ENCODE assay signal across 8 cellular contexts in genomic region chr17:67441052-67441738, GRCh38.
DNase-seq lines count a peak whose midpoint lies in the region; ATAC-seq and TF ChIP-seq lines count a peak whose summit lies in the region.

No MANE protein-coding gene starts in this region.

- CTCF ChIA-PET in CD4-positive, alpha-beta T cell (lab: Charles Lee): interaction anchor here (0.9 to 5.6 kb wide), 16 partner anchors 9 to 66 kb away, joined by 3 to 80 read pairs (median 7); partner anchors contain the start of gene PITPNC1

- H3K27me3 ChIP-seq in CD4-positive, alpha-beta T cell (ENCODE audit: control insufficient read depth, insufficient read depth, low read length): no peaks in the 10 kb centered on the region
- no peaks in the 10 kb centered on the region for H3K27me3 ChIP-seq in esophagus squamous epithelium
- H3K27me3 ChIP-seq in rectal smooth muscle tissue (ENCODE audit: control insufficient read depth, insufficient read depth, low read length): no peaks in the 10 kb centered on the region
- no peaks in the 10 kb centered on the region for H3K27me3 ChIP-seq in tibial nerve

- WGBS in esophagus squamous epithelium, 2 donors: 45 to 64% methylated on average over 13 to 15 of the region's 15 CpGs
- 47 to 54% methylated on average over 15 of the region's 15 CpGs for WGBS in tibial nerve, 2 donors

- no peak overlapping the region for H3K9ac ChIP-seq in rectal smooth muscle tissue (ENCODE audit: low read length)

- peak overlapping the region; percentile 80 for H3K4me3 Mint-ChIP-seq in CD4-positive, alpha-beta T cell

- intact Hi-C loops in CD4-positive, alpha-beta T cell (cut with DNase I, micrococcal nuclease): loop anchor here (1.0 to 2.0 kb wide), 5 partner anchors 11 to 62 kb away; no protein-coding TSS in a partner anchor
- intact Hi-C loops in esophagus squamous epithelium (cut with DNase I): no loop called here

- TF ChIP-seq CTCF in CD4-positive, alpha-beta T cell (IDR thresholded peaks at IDR 0.05): no peak
- TF ChIP-seq CTCF in esophagus squamous epithelium (IDR thresholded peaks at IDR 0.05) (no peak), tibial nerve (IDR thresholded peaks at IDR 0.05) (no peak)

- no peak for TF ChIP-seq EP300 in tibial nerve (IDR thresholded peaks at IDR 0.05)

- H3K4me1 ChIP-seq in esophagus squamous epithelium (peaks cover 0 to 44% (median 9%) of the 10 kb centered on the region in 3 donors), rectal smooth muscle tissue (ENCODE audit: control insufficient read depth, insufficient read depth, low read length) (no peaks in the 10 kb centered on the region), tibial nerve (no peaks in the 10 kb centered on the region)

- peak; percentile 65 to 80 (median 77) for DNase-seq in CD4-positive, alpha-beta T cell
- DNase-seq in NAMALWA (ENCODE audit: low spot score) (peak; percentile 40), esophagus squamous epithelium (lab: John Stamatoyannopoulos, UW) (no peak), HPDE6-E6E7 (ENCODE audit: extremely low spot score) (no peak), tibial nerve (ENCODE audit: low spot score in 2 of 2) (no peak), NCI-H446 treated with DMSO at 0.1 percent for 48 hours (lab: John Stamatoyannopoulos, UW) (no peak)
- peak; percentile 49 to 73 for DNase-seq in activated CD8-positive, alpha-beta memory T cell treated with anti-CD3 and anti-CD28 coated beads for 1 hour (ENCODE audit: extremely low read depth in 1 of 2, low read depth in 1 of 2)

- H3K36me3 Mint-ChIP-seq in CD4-positive, alpha-beta T cell (ENCODE audit: low read depth): peaks cover 14% of the 10 kb centered on the region

- peak; percentile 86 for ATAC-seq in CD4-positive, alpha-beta T cell (ENCODE audit: poor library complexity)

- no peaks in the 10 kb centered on the region for H3K9me3 Mint-ChIP-seq in CD4-positive, alpha-beta T cell

- H3K27ac ChIP-seq in CD4-positive, alpha-beta T cell (ENCODE audit: low read depth, low read length): peak overlapping the region; percentile 93
- peak overlapping the region; percentile 27 to 79 (median 67) for H3K27ac ChIP-seq in esophagus squamous epithelium
- H3K27ac ChIP-seq in rectal smooth muscle tissue (ENCODE audit: low read depth, low read length): no peak overlapping the region
- peak overlapping the region in 1 of 4 donors; percentile 75 for H3K27ac ChIP-seq in tibial nerve

- no peaks in the 10 kb centered on the region for H3K36me3 ChIP-seq in esophagus squamous epithelium
- no peaks in the 10 kb centered on the region for H3K36me3 ChIP-seq in rectal smooth muscle tissue (ENCODE audit: control insufficient read depth, insufficient read depth, low read length)
- no peaks in the 10 kb centered on the region for H3K36me3 ChIP-seq in tibial nerve

- no peaks in the 10 kb centered on the region for H3K9me3 ChIP-seq in CD4-positive, alpha-beta T cell (ENCODE audit: control insufficient read depth, low read length)
- H3K9me3 ChIP-seq in esophagus squamous epithelium (no peaks in the 10 kb centered on the region), tibial nerve (no peaks in the 10 kb centered on the region)

- H3K4me3 ChIP-seq in esophagus squamous epithelium: peak overlapping the region in 2 of 4 donors; percentile 0 to 43
- peak overlapping the region; percentile 13 for H3K4me3 ChIP-seq in rectal smooth muscle tissue (ENCODE audit: low read length)
- H3K4me3 ChIP-seq in tibial nerve: no peak overlapping the region

- POLR2A ChIA-PET in CD4-positive, alpha-beta T cell (lab: Charles Lee): interaction anchor here (0.6 to 5.9 kb wide), 37 partner anchors 7 to 851 kb away, joined by 3 to 182 read pairs (median 6); partner anchors contain the start of genes BPTF, HELZ, NOL11 and PITPNC1

- TF ChIP-seq POLR2A in esophagus squamous epithelium (IDR thresholded peaks at IDR 0.05): peak in 1 of 4 donors; percentile 50
- no peak for TF ChIP-seq POLR2A in tibial nerve (IDR thresholded peaks at IDR 0.05)

- H3K27me3 Mint-ChIP-seq in CD4-positive, alpha-beta T cell: no peaks in the 10 kb centered on the region

- peak overlapping the region; percentile 91 for H3K27ac Mint-ChIP-seq in CD4-positive, alpha-beta T cell

- H3K4me1 Mint-ChIP-seq in CD4-positive, alpha-beta T cell (ENCODE audit: low read depth): peaks cover 89% of the 10 kb centered on the region

Comparison
In these comparisons a context has a peak if more than half of its experiments do, and no peak if none do; other contexts are left out.
1. DNase-seq: peak in CD4-positive, alpha-beta T cell (10 of 10), NAMALWA (single experiment) and activated CD8-positive, alpha-beta memory T cell treated with anti-CD3 and anti-CD28 coated beads for 1 hour (2 of 2); none in esophagus squamous epithelium (single experiment), HPDE6-E6E7 (single experiment), tibial nerve (0 of 2) and NCI-H446 treated with DMSO at 0.1 percent for 48 hours (single experiment).